Comparison of ENCODE assay signal across 30 cellular contexts in the genomic region with DNA sequence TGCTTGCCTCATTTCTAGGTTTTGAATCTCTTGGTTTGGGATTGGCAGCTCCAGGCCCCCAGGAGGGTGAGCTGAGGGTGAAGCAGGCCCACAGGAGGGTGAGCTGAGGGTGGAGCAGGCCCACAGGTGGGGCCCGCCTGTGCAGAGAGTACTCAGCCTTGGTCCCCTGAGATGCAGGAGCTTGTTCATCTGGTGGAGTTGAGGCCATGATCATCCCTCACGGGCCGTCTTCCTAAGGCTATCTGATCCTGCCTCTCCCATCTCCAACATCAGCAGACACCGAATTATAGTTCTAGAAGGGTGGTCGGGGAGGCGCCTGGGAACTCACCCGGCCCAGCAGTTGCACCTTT.
"Had no signal": no experiment of that assay in that cellular context is flagged by ENCODE, and none has a peak within 500 bp of the region (broad histone marks: within the 10 kb centered on the region; RNA-seq: fewer than 3 reads in every experiment).

No MANE protein-coding gene starts in this region.

- H3K27ac ChIP-seq: brain microvascular endothelial cell, epithelial cell of prostate, heart right ventricle, lower lobe of right lung, right lobe of liver, tibial artery, upper lobe of right lung had no signal

- H3K9me3 Mint-ChIP-seq: activated CD4-positive, alpha-beta memory T cell treated with anti-CD3 and anti-CD28 coated beads for 36 hours; activated CD4-positive, alpha-beta T cell treated with anti-CD3 and anti-CD28 coated beads, Interleukin-2, amount 10 ng/mL, durations not matched to agents 24 days and 14 days; activated naive CD4-positive, alpha-beta T cell treated with anti-CD3 and anti-CD28 coated beads for 36 hours; activated naive CD8-positive, alpha-beta T cell treated with anti-CD3 and anti-CD28 coated beads for 36 hours; activated T-helper 1 cell treated with anti-CD3 and anti-CD28 coated beads, Interleukin-12 subunit alpha, Interleukin-12 subunit beta, Interleukin-2, Interleukin-4 antibody, amounts not matched to agents 30 ng/mL and 10 ng/mL and 1 ng/mL, durations not matched to agents 14 hours and 24 hours and 36 hours; stimulated activated memory B cell treated with anti-CD40 and anti-IgM and Interleukin-4, amounts not matched to agents 10 μg/mL and 1 μg/mL and 100 μg/mL, for 72 hours; stimulated activated naive CD8-positive, alpha-beta T cell treated with anti-CD3 and anti-CD28 coated beads, Interleukin-15, amount 100 ng/mL, for 72 hours; T-helper 1 cell treated with Interleukin-12 subunit alpha and Interleukin-12 subunit beta and Interleukin-4 antibody, amounts not matched to agents 30 μg/mL and 1 μg/mL, for 36 hours had no signal

- H3K4me1 Mint-ChIP-seq: activated CD4-positive, alpha-beta T cell treated with anti-CD3 and anti-CD28 coated beads, Interleukin-2, amount 10 ng/mL, durations not matched to agents 24 days and 14 days; activated naive CD8-positive, alpha-beta T cell treated with anti-CD3 and anti-CD28 coated beads for 36 hours had no signal

- H3K36me3 Mint-ChIP-seq: activated CD4-positive, alpha-beta memory T cell treated with anti-CD3 and anti-CD28 coated beads for 36 hours; activated naive CD8-positive, alpha-beta T cell treated with anti-CD3 and anti-CD28 coated beads for 36 hours; stimulated activated memory B cell treated with anti-CD40 and anti-IgM and Interleukin-4, amounts not matched to agents 10 μg/mL and 1 μg/mL and 100 μg/mL, for 72 hours had no signal

- H3K27ac Mint-ChIP-seq: activated CD4-positive, alpha-beta memory T cell treated with anti-CD3 and anti-CD28 coated beads for 36 hours; activated CD4-positive, alpha-beta T cell treated with anti-CD3 and anti-CD28 coated beads, Interleukin-2, amount 10 ng/mL, durations not matched to agents 24 days and 14 days; activated naive CD4-positive, alpha-beta T cell treated with anti-CD3 and anti-CD28 coated beads for 36 hours; activated naive CD8-positive, alpha-beta T cell treated with anti-CD3 and anti-CD28 coated beads for 36 hours; activated T-helper 1 cell treated with anti-CD3 and anti-CD28 coated beads, Interleukin-12 subunit alpha, Interleukin-12 subunit beta, Interleukin-2, Interleukin-4 antibody, amounts not matched to agents 30 ng/mL and 10 ng/mL and 1 ng/mL, durations not matched to agents 14 hours and 24 hours and 36 hours; stimulated activated memory B cell treated with anti-CD40 and anti-IgM and Interleukin-4, amounts not matched to agents 10 μg/mL and 1 μg/mL and 100 μg/mL, for 72 hours; T-helper 1 cell treated with Interleukin-12 subunit alpha and Interleukin-12 subunit beta and Interleukin-4 antibody, amounts not matched to agents 30 μg/mL and 1 μg/mL, for 36 hours had no signal

- H3K4me1 ChIP-seq: lower lobe of right lung, right lobe of liver, tibial artery, upper lobe of right lung had no signal

- H3K4me3 ChIP-seq: esophagus squamous epithelium, heart right ventricle, lower lobe of right lung, right lobe of liver, tibial artery, upper lobe of right lung had no signal

- H3K9me3 ChIP-seq: esophagus squamous epithelium, heart right ventricle, lower lobe of right lung, right lobe of liver, tibial artery, upper lobe of right lung had no signal

- DNase-seq: activated CD4-positive, alpha-beta memory T cell treated with anti-CD3 and anti-CD28 coated beads for 36 hours; activated CD4-positive, alpha-beta T cell treated with anti-CD3 and anti-CD28 coated beads, Interleukin-2, amount 10 ng/mL, durations not matched to agents 24 days and 14 days; activated CD4-positive, CD25-positive, alpha-beta regulatory T cell treated with anti-CD3 and anti-CD28 coated beads, Interleukin-2, amount 50 U/mL, for 72 hours; activated CD8-positive, alpha-beta memory T cell treated with anti-CD3 and anti-CD28 coated beads, Interleukin-2, amount 50 U/mL, for 4 hours; activated effector memory CD4-positive, alpha-beta T cell treated with anti-CD3 and anti-CD28 coated beads, Interleukin-2, amount 50 U/mL, for 16 hours; activated naive CD4-positive, alpha-beta T cell treated with anti-CD3 and anti-CD28 coated beads for 36 hours; activated naive CD8-positive, alpha-beta T cell treated with anti-CD3 and anti-CD28 coated beads for 36 hours; activated T-cell treated with anti-CD3 and anti-CD28 coated beads, Interleukin-2, amount 50 U/mL, for 1 hour; brain microvascular endothelial cell; cortex of kidney; esophagus squamous epithelium; foreskin melanocyte; heart right ventricle; kidney glomerular epithelial cell; lower lobe of right lung; mesendoderm; stimulated activated CD4-positive, alpha-beta T cell treated with anti-CD3 and anti-CD28 coated beads, Interleukin-12 subunit alpha, Interleukin-12 subunit beta, amount 100 ng/mL, for 4 hours; stimulated activated CD4-positive, alpha-beta T cell treated with anti-CD3 and anti-CD28 coated beads, Interleukin-4, amount 100 ng/mL, for 24 hours; stimulated activated naive CD8-positive, alpha-beta T cell treated with anti-CD3 and anti-CD28 coated beads, Interleukin-15, amount 100 ng/mL, for 72 hours; substantia nigra; SW 1271; T1000; tibial artery; upper lobe of right lung had no signal

- H3K36me3 ChIP-seq: brain microvascular endothelial cell, esophagus squamous epithelium, heart right ventricle, lower lobe of right lung, right lobe of liver, tibial artery, upper lobe of right lung had no signal

- H3K4me3 Mint-ChIP-seq: activated CD4-positive, alpha-beta memory T cell treated with anti-CD3 and anti-CD28 coated beads for 36 hours; activated CD4-positive, alpha-beta T cell treated with anti-CD3 and anti-CD28 coated beads, Interleukin-2, amount 10 ng/mL, durations not matched to agents 24 days and 14 days; activated naive CD4-positive, alpha-beta T cell treated with anti-CD3 and anti-CD28 coated beads for 36 hours; activated naive CD8-positive, alpha-beta T cell treated with anti-CD3 and anti-CD28 coated beads for 36 hours; activated T-helper 1 cell treated with anti-CD3 and anti-CD28 coated beads, Interleukin-12 subunit alpha, Interleukin-12 subunit beta, Interleukin-2, Interleukin-4 antibody, amounts not matched to agents 30 ng/mL and 10 ng/mL and 1 ng/mL, durations not matched to agents 14 hours and 24 hours and 36 hours; neural crest cell; stimulated activated memory B cell treated with anti-CD40 and anti-IgM and Interleukin-4, amounts not matched to agents 10 μg/mL and 1 μg/mL and 100 μg/mL, for 72 hours; stimulated activated naive CD8-positive, alpha-beta T cell treated with anti-CD3 and anti-CD28 coated beads, Interleukin-15, amount 100 ng/mL, for 72 hours; T-helper 1 cell treated with Interleukin-12 subunit alpha and Interleukin-12 subunit beta and Interleukin-4 antibody, amounts not matched to agents 30 μg/mL and 1 μg/mL, for 36 hours had no signal

- ATAC-seq: lower lobe of right lung; stimulated activated memory B cell treated with anti-CD40 and anti-IgM and Interleukin-4, amounts not matched to agents 10 μg/mL and 1 μg/mL and 100 μg/mL, for 72 hours; upper lobe of right lung had no signal

- H3K27me3 Mint-ChIP-seq: activated CD4-positive, alpha-beta T cell treated with anti-CD3 and anti-CD28 coated beads, Interleukin-2, amount 10 ng/mL, durations not matched to agents 24 days and 14 days; activated naive CD8-positive, alpha-beta T cell treated with anti-CD3 and anti-CD28 coated beads for 36 hours had no signal

- H3K27me3 ChIP-seq: brain microvascular endothelial cell, heart right ventricle, right lobe of liver, upper lobe of right lung had no signal
